In the genomic region with DNA sequence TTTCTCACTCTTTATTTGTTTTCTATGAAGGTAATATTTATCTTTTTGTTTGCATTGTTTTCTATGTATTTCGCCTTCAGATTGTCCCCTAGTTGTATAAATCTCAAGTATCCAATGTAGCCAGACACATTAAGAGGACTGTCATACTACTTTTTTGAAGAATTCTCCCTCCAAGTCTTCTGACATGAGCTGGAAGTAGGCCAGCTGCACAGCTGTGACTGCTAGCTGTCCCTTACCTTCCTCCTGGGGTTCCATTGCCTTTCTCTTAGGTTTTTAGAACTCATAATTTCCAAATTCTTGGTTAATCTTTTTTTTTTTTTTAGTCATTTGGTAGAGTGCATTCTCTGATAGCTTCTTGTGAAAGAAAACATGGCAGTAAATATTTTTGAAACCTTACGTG, we compare ENCODE assay signal across 8 cellular contexts.
"Had no signal": no experiment of that assay in that cellular context is flagged by ENCODE, and none has a peak within 500 bp of the region (broad histone marks: within the 10 kb centered on the region; RNA-seq: fewer than 3 reads in every experiment).

No MANE protein-coding gene starts in this region.

- DNase-seq: GM23248, GOT3, H7, HFFc6, IMR-90 had no signal

- ATAC-seq: HCT116, K562 had no signal

- H3K4me3 Mint-ChIP-seq: HFFc6 had no signal

- H3K9me3 ChIP-seq: HAP-1 had no signal

- H3K4me3 ChIP-seq: GM23248, HAP-1, K562 had no signal

- H3K27ac Mint-ChIP-seq: HFFc6 had no signal

- H3K9me3 Mint-ChIP-seq: HFFc6 had no signal

- H3K27ac ChIP-seq: GM23248 had no signal
